23 cellular contexts compared by ENCODE assay signal in the genomic region with DNA sequence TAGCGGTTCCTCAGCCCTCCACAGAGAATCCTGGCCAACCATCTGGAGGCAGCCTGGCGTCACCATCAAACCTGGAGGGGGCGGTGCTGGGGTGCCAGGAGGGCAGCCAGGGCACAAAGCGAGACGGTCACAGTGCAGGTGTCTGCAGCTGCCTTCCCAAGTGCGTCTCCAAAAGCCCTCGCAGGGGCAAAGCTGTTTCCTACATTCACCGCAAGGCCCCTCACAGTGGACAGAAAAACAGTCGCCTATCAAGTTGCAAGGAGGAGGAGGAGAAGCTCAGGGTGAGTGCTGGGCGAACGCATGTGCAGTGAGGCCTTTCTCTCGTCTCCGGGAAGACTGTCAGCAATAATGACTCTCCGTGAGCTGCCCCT. TPM values are rescaled to one million over a fixed set of nuclear protein-coding genes. Genes with fewer than 3 reads are reported as not detected.
DNase-seq lines count a peak whose midpoint lies in the region; ATAC-seq and TF ChIP-seq lines count a peak whose summit lies in the region.
"Had no signal": no experiment of that assay in that cellular context is flagged by ENCODE, and none has a peak within 500 bp of the region (broad histone marks: within the 10 kb centered on the region; RNA-seq: fewer than 3 reads in every experiment).

No MANE protein-coding gene starts in this region.

- H3K27ac Mint-ChIP-seq in memory B cell, result peak overlapping the region; percentile 100
- H3K27ac Mint-ChIP-seq: CD14-positive monocyte had no signal

- peaks cover 32% of the 10 kb centered on the region for H3K36me3 Mint-ChIP-seq in memory B cell

- H3K9me3 ChIP-seq in BLaER1, result no peaks in the 10 kb centered on the region
- H3K9me3 ChIP-seq in Karpas-422 (ENCODE audit: low read length), result no peaks in the 10 kb centered on the region
- H3K9me3 ChIP-seq in SU-DHL-6 (ENCODE audit: insufficient read depth, low read length), result no peaks in the 10 kb centered on the region

- no peak for TF ChIP-seq POLR2A in erythroblast (IDR thresholded peaks at IDR 0.05; ENCODE audit: low read length)

- H3K27me3 ChIP-seq in BLaER1, result no peaks in the 10 kb centered on the region
- no peaks in the 10 kb centered on the region for H3K27me3 ChIP-seq in Karpas-422 (ENCODE audit: low read length)
- H3K27me3 ChIP-seq in SU-DHL-6 (ENCODE audit: low read length), result no peaks in the 10 kb centered on the region

- DNase-seq in Karpas-422, result peak; percentile 81
- DNase-seq in memory B cell (ENCODE audit: low spot score in 2 of 2), result no peak
- no peak for DNase-seq in coronary artery (ENCODE audit: low spot score)
- no peak for DNase-seq in erythroblast (lab: John Stamatoyannopoulos, UW)
- DNase-seq: 8988T, GOT3, HCEC 1CT, KG1, NCI-H1105, NCI-H146, NCI-H2081 treated with DMSO at 0.1 percent for 48 hours, NCI-H2171 treated with DMSO at 0.1 percent for 48 hours, NCI-H526, PC-3, RPMI8226, SHP77 treated with DMSO at 0.1 percent for 48 hours had no signal

- H3K4me3 ChIP-seq in BLaER1, result peak overlapping the region; percentile 65
- peak overlapping the region; percentile 36; the same call in 1 of the 2 replicates for H3K4me3 ChIP-seq in Karpas-422 (ENCODE audit: low read length)
- peak overlapping the region; percentile 30 for H3K4me3 ChIP-seq in SU-DHL-6 (ENCODE audit: insufficient read depth, low read length, poor library complexity, severe bottlenecking)
- no peak overlapping the region for H3K4me3 ChIP-seq in coronary artery
- H3K4me3 ChIP-seq: SK-N-MC had no signal

- peaks cover 41% of the 10 kb centered on the region for H3F3A ChIP-seq in SU-DHL-6 (ENCODE audit: insufficient read depth)

- H4K20me1 ChIP-seq in BLaER1 (peaks cover 71% of the 10 kb centered on the region), Karpas-422 (ENCODE audit: insufficient read depth, low read depth, low read length) (peaks cover 20% of the 10 kb centered on the region; the same call in 1 of the 2 replicates), SU-DHL-6 (ENCODE audit: low read depth, low read length) (no peaks in the 10 kb centered on the region)

- H3K4me1 ChIP-seq in BLaER1 (peaks cover 100% of the 10 kb centered on the region), Karpas-422 (ENCODE audit: low read length) (peaks cover 55% of the 10 kb centered on the region)

- H3K9ac ChIP-seq in BLaER1 (peak overlapping the region; percentile 79), Karpas-422 (ENCODE audit: low read length) (peak overlapping the region; percentile 58), SU-DHL-6 (ENCODE audit: low read length) (peak overlapping the region; percentile 60)

- H3K4me3 Mint-ChIP-seq in memory B cell, result peak overlapping the region; percentile 17
- H3K4me3 Mint-ChIP-seq: CD14-positive monocyte had no signal

- H2AFZ ChIP-seq in Karpas-422 (ENCODE audit: low read length) (no peak overlapping the region), SU-DHL-6 (ENCODE audit: low read depth, low read length, severe bottlenecking) (no peak overlapping the region)

- H3K9me2 ChIP-seq in Karpas-422 (replicated peaks; ENCODE audit: insufficient read depth, low read length) (no peaks in the 10 kb centered on the region), SU-DHL-6 (replicated peaks; ENCODE audit: insufficient read depth, low read length) (no peaks in the 10 kb centered on the region)

- H3K79me2 ChIP-seq in Karpas-422 (ENCODE audit: low read length), result peaks cover 9% of the 10 kb centered on the region; the same call in 1 of the 2 replicates
- peaks cover 36% of the 10 kb centered on the region for H3K79me2 ChIP-seq in SU-DHL-6 (ENCODE audit: insufficient read depth, low read length)

- ATAC-seq in memory B cell (ENCODE audit: low read depth) (no peak), GM21737 (IDR thresholded peaks at IDR 0.05; ENCODE audit: unreplicated experiment) (no peak), HG03045 (IDR thresholded peaks at IDR 0.05; ENCODE audit: unreplicated experiment) (no peak)
- ATAC-seq: PC-3 had no signal

- H3K4me1 Mint-ChIP-seq in memory B cell, result peaks cover 32% of the 10 kb centered on the region

- H3K36me3 ChIP-seq in BLaER1 (peaks cover 35% of the 10 kb centered on the region), Karpas-422 (ENCODE audit: insufficient read depth, low read length) (peaks cover 19% of the 10 kb centered on the region; the same call in 1 of the 2 replicates), SU-DHL-6 (ENCODE audit: low read length) (no peaks in the 10 kb centered on the region; the same call in 1 of the 2 replicates)

- TF ChIP-seq CTCF in SU-DHL-6 (IDR thresholded peaks at IDR 0.05; ENCODE audit: insufficient read depth, low read length, poor library complexity, severe bottlenecking) (peak; percentile 14), coronary artery (IDR thresholded peaks at IDR 0.05) (no peak)

- H3K9me3 Mint-ChIP-seq in memory B cell, result no peaks in the 10 kb centered on the region
- H3K9me3 Mint-ChIP-seq: CD14-positive monocyte had no signal

- H3K27ac ChIP-seq in BLaER1 (peak overlapping the region; percentile 90), Karpas-422 (ENCODE audit: low read length) (peak overlapping the region; percentile 98), SU-DHL-6 (ENCODE audit: low read depth, low read length) (peak overlapping the region; percentile 98), coronary artery (no peak overlapping the region)
- H3K27ac ChIP-seq: SK-N-MC had no signal

- peak overlapping the region; percentile 94 for H3K4me2 ChIP-seq in BLaER1
- H3K4me2 ChIP-seq in Karpas-422 (ENCODE audit: low read depth, low read length, poor library complexity, severe bottlenecking), result peak overlapping the region; percentile 67
- H3K4me2 ChIP-seq in SU-DHL-6 (ENCODE audit: low read depth, low read length, poor library complexity, severe bottlenecking), result peak overlapping the region; percentile 68

- no peaks in the 10 kb centered on the region for H3K27me3 Mint-ChIP-seq in memory B cell

RNA-seq across cellular contexts. Expression of a gene that starts 18.0 kb away (rescaled TPM):
- total RNA-seq in Karpas-422 (2014; rRNA removed; shearing (Covaris generic); ENCODE audit: low replicate concordance), result not detected in 2 replicates
- total RNA-seq: HT1080, PC-3 had no signal

RNA-seq across cellular contexts. Expression of a gene that starts 22.7 kb away (rescaled TPM):
- 11.3 and 18.9 TPM in 2 replicates for total RNA-seq in Karpas-422 (2014; rRNA removed; shearing (Covaris generic); ENCODE audit: low replicate concordance)

Comparison
In these comparisons a context has a peak if more than half of its experiments do, and no peak if none do; other contexts are left out.
1. H3K27ac ChIP-seq: peak in BLaER1 (single experiment), Karpas-422 (single experiment) and SU-DHL-6 (single experiment); none in coronary artery (0 of 2).
2. Peak in every context shown above with its lines, with median percentiles within 50 percentile points of each other: H3K4me2 ChIP-seq and H3K9ac ChIP-seq.